In the genomic region with DNA sequence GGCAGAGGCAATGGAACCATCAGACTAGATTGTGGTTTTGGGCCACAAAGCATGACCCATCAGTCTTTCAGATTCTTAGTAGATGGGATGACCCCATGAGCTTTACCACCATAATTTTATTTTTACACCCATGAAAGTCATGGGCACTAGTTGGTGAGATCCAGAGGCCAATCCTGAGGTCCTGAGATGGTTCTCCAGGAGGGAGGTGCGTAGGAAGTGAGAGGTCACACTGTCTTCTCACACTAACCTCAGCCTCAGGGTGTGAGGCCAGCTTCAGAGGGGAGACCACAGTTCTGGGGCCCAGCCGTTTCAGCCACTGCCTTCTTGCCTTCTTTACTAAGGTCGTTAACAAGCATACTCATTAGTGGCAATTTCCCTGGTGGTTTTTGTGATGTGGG, we compare ENCODE assay signal across 1 cellular context.
TF ChIP-seq lines count a peak whose summit lies in the region.

No MANE protein-coding gene starts in this region.

TF ChIP-seq in GM12878, 131 proteins besides CTCF, POLR2A, EP300 and RAD21 (continued from another document and continues in another):
- no peak for TF ChIP-seq IRF3 (IDR thresholded peaks at IDR 0.05)
- no peak for TF ChIP-seq FOXK2 (IDR thresholded peaks at IDR 0.05)
- TF ChIP-seq IKZF1 (conservative IDR thresholded peaks at IDR 0.05): peak; percentile 98
- no peak for TF ChIP-seq SIN3A (IDR thresholded peaks at IDR 0.05; ENCODE audit: low read depth, low read length)
- TF ChIP-seq ESRRA (IDR thresholded peaks at IDR 0.05; ENCODE audit: low read length): no peak
- 0 out of 2 replicates have a peak, but pooled peaks have one; percentile 18 for TF ChIP-seq ZNF687 (IDR thresholded peaks at IDR 0.05)
- TF ChIP-seq MTA3 (IDR thresholded peaks at IDR 0.05; ENCODE audit: borderline replicate concordance, low read length): no peak
- no peak for TF ChIP-seq MYC (IDR thresholded peaks at IDR 0.05; ENCODE audit: insufficient read depth, insufficient read length, insufficient replicate concordance, low read length, severe bottlenecking)
- TF ChIP-seq BHLHE40 (IDR thresholded peaks at IDR 0.05; ENCODE audit: borderline replicate concordance in 1 of 2, low read depth in 2 of 2, low read length in 1 of 2): peak; percentile 64 to 79
- TF ChIP-seq, protein P1, sequence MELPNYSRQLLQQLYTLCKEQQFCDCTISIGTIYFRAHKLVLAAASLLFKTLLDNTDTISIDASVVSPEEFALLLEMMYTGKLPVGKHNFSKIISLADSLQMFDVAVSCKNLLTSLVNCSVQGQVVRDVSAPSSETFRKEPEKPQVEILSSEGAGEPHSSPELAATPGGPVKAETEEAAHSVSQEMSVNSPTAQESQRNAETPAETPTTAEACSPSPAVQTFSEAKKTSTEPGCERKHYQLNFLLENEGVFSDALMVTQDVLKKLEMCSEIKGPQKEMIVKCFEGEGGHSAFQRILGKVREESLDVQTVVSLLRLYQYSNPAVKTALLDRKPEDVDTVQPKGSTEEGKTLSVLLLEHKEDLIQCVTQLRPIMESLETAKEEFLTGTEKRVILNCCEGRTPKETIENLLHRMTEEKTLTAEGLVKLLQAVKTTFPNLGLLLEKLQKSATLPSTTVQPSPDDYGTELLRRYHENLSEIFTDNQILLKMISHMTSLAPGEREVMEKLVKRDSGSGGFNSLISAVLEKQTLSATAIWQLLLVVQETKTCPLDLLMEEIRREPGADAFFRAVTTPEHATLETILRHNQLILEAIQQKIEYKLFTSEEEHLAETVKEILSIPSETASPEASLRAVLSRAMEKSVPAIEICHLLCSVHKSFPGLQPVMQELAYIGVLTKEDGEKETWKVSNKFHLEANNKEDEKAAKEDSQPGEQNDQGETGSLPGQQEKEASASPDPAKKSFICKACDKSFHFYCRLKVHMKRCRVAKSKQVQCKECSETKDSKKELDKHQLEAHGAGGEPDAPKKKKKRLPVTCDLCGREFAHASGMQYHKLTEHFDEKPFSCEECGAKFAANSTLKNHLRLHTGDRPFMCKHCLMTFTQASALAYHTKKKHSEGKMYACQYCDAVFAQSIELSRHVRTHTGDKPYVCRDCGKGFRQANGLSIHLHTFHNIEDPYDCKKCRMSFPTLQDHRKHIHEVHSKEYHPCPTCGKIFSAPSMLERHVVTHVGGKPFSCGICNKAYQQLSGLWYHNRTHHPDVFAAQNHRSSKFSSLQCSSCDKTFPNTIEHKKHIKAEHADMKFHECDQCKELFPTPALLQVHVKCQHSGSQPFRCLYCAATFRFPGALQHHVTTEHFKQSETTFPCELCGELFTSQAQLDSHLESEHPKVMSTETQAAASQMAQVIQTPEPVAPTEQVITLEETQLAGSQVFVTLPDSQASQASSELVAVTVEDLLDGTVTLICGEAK (IDR thresholded peaks at IDR 0.05; ENCODE audit: borderline replicate concordance): no peak
- TF ChIP-seq, protein P2, sequence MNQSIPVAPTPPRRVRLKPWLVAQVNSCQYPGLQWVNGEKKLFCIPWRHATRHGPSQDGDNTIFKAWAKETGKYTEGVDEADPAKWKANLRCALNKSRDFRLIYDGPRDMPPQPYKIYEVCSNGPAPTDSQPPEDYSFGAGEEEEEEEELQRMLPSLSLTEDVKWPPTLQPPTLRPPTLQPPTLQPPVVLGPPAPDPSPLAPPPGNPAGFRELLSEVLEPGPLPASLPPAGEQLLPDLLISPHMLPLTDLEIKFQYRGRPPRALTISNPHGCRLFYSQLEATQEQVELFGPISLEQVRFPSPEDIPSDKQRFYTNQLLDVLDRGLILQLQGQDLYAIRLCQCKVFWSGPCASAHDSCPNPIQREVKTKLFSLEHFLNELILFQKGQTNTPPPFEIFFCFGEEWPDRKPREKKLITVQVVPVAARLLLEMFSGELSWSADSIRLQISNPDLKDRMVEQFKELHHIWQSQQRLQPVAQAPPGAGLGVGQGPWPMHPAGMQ (IDR thresholded peaks at IDR 0.05; ENCODE audit: borderline replicate concordance): no peak; the same call in 1 of the 2 replicates
- TF ChIP-seq NFXL1 (IDR thresholded peaks at IDR 0.05; ENCODE audit: borderline replicate concordance): no peak
- no peak for TF ChIP-seq LARP7 (IDR thresholded peaks at IDR 0.05)
- no peak for TF ChIP-seq BRCA1 (IDR thresholded peaks at IDR 0.05; ENCODE audit: low read depth, low read length)
- no peak for TF ChIP-seq BCL3 (IDR thresholded peaks at IDR 0.05; ENCODE audit: borderline replicate concordance, insufficient read depth, low read depth, low read length, poor library complexity, severe bottlenecking)
- no peak for TF ChIP-seq RBBP5 (conservative IDR thresholded peaks at IDR 0.05)
- no peak for TF ChIP-seq NKRF (conservative IDR thresholded peaks at IDR 0.05)
- TF ChIP-seq GABPA (IDR thresholded peaks at IDR 0.05; ENCODE audit: low read depth): no peak
- peak; percentile 94 for TF ChIP-seq BCL11A (IDR thresholded peaks at IDR 0.05; ENCODE audit: low read depth, low read length)
- no peak for TF ChIP-seq ZBTB4 (CRISPR knock-in tag; IDR thresholded peaks at IDR 0.05)
- peak; percentile 96 for TF ChIP-seq TBL1XR1 (IDR thresholded peaks at IDR 0.05; ENCODE audit: low read depth, low read length)
- no peak for TF ChIP-seq SREBF2 (IDR thresholded peaks at IDR 0.05; ENCODE audit: low read length)
- TF ChIP-seq RCOR1 (conservative IDR thresholded peaks at IDR 0.05; ENCODE audit: low read depth, low read length): 0 out of 2 replicates have a peak, but pooled peaks have one; percentile 31
- TF ChIP-seq FOXM1 (IDR thresholded peaks at IDR 0.05; ENCODE audit: low read depth, low read length): peak; percentile 62; the same call in 1 of the 2 replicates
- no peak for TF ChIP-seq SRF (IDR thresholded peaks at IDR 0.05; ENCODE audit: low read depth in 2 of 2, low read length in 2 of 2)
- TF ChIP-seq HSF1 (IDR thresholded peaks at IDR 0.05; ENCODE audit: low read depth, low read length): no peak
- TF ChIP-seq ZNF207 (IDR thresholded peaks at IDR 0.05; ENCODE audit: borderline replicate concordance): no peak
- no peak for TF ChIP-seq PML (IDR thresholded peaks at IDR 0.05; ENCODE audit: low read length)
- TF ChIP-seq RELB (IDR thresholded peaks at IDR 0.05; ENCODE audit: low read depth): peak; percentile 87
